In the genomic region with DNA sequence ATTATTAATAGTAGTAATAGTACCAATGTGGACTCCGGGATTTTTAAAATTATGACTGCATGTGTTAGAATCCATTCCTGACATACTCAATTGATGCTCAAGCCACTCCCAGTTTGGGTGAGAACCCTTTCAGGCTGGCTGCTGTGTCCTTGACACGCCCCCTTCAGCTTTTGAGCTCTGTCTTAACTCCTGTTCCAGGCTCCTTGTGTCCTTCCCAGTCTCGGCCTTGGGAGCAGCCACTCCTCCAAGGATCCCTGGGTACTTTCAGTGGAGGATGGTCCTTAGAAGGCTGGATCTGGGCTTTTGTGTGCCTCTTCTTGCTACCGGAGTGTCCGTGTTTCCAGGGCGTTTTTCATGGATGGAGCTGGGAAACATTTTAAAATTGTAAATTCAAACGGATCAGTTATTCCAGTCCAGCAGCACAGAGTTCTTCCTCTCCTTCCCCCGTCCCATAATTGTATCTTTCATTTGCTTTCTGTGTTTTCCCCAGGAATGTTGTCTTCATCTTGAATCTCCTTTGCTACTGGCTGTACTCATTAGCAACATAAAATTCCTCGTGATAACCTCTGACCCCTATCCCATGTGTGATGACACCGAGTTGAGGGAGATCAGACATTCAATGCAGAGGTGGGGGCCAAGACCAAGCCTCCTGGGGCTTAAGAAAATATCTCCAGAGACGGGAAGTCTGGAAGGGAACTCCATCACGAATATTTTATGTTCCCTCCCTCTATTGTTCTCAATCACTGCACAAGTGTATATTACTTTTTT, we compare ENCODE assay signal across 8 cellular contexts. TPM values are rescaled to one million over a fixed set of nuclear protein-coding genes. Genes with fewer than 3 reads are reported as not detected.
A peak's percentile ranks its signal among the peaks of the same experiment; 100 is the strongest.
DNase-seq lines count a peak whose midpoint lies in the region; ATAC-seq, FAIRE-seq and TF ChIP-seq lines count a peak whose summit lies in the region.

No MANE protein-coding gene starts in this region.

- H3K9me3 ChIP-seq in K562 (replicated peaks; ENCODE audit: control insufficient read depth, insufficient read depth, low read depth, low read length), result no peaks in the 10 kb centered on the region

- H3K9ac ChIP-seq in K562 (ENCODE audit: insufficient read depth in 1 of 2, low read depth in 2 of 2, low read length in 2 of 2), result peak overlapping the region; percentile 50 to 86; a peak in 2 of 4 replicates
- H3K9ac ChIP-seq in mesendoderm (ENCODE audit: low read length), result peak overlapping the region; percentile 22

- H3K79me2 ChIP-seq in K562 (ENCODE audit: control insufficient read depth, insufficient read depth, low read length) (peaks cover 56% of the 10 kb centered on the region), mesendoderm (ENCODE audit: control insufficient read depth, insufficient read depth, low read length) (peaks cover 10% of the 10 kb centered on the region)

- TF ChIP-seq CTCF in K562 (IDR thresholded peaks at IDR 0.05 in 2 of 3, conservative IDR thresholded peaks at IDR 0.05 in 1 of 3; ENCODE audit: insufficient read depth in 2 of 3, low read depth in 1 of 3, low read length in 3 of 3), result no peak

- H2AFZ ChIP-seq in K562 (ENCODE audit: low read depth, low read length), result peak overlapping the region; percentile 69

- ATAC-seq in stimulated activated naive CD8-positive, alpha-beta T cell treated with anti-CD3 and anti-CD28 coated beads, Interleukin-15, Interleukin-2, amounts not matched to agents 100 U/mL and 50 U/mL, for 24 hours, result no peak
- 0 out of 3 replicates have a peak, but pooled peaks have one; percentile 20 for ATAC-seq in K562
- ATAC-seq in HG03378 (IDR thresholded peaks at IDR 0.05; ENCODE audit: unreplicated experiment), result no peak
- ATAC-seq in HG02884 (IDR thresholded peaks at IDR 0.05; ENCODE audit: unreplicated experiment), result no peak

- H3K36me3 Mint-ChIP-seq in stimulated activated naive CD8-positive, alpha-beta T cell treated with anti-CD3 and anti-CD28 coated beads, Interleukin-15, Interleukin-2, amounts not matched to agents 100 ng/mL and 50 ng/mL, for 24 hours (ENCODE audit: low read depth), result peaks cover 41% of the 10 kb centered on the region

- BruUV-seq in K562 (replicated peaks; lab: Mats Ljungman, UMichigan), result no TSS peak

- no peak for TF ChIP-seq POLR2A in K562 (conservative IDR thresholded peaks at IDR 0.05)

- H3K27ac ChIP-seq in K562 (ENCODE audit: extremely low read depth, low read depth, low read length) (peak overlapping the region; percentile 62), mesendoderm (ENCODE audit: low read depth, low read length) (no peak overlapping the region)

- no peak overlapping the region for H3K18ac ChIP-seq in mesendoderm (ENCODE audit: low read length)

- H4K8ac ChIP-seq in mesendoderm (ENCODE audit: low read depth, low read length), result no peak overlapping the region

- H3K4me2 ChIP-seq in K562 (ENCODE audit: insufficient read depth, low read length) (peak overlapping the region; percentile 64), mesendoderm (ENCODE audit: low read length) (no peak overlapping the region)

- 33% methylated on average over 11 of the region's 12 CpGs for WGBS in K562 (ENCODE audit: insufficient coverage, low coverage, missing lambda C conversion rate)
- no CpG with 5 or more reads among the region's 12 CpGs for WGBS in mesendoderm (ENCODE audit: extremely low coverage, insufficient coverage, low lambda C conversion rate)

- no peak overlapping the region for H2BK120ac ChIP-seq in mesendoderm (ENCODE audit: low read depth, low read length)

- H3K23ac ChIP-seq in mesendoderm (ENCODE audit: low read length), result no peak overlapping the region

- H3K27me3 Mint-ChIP-seq in stimulated activated naive CD8-positive, alpha-beta T cell treated with anti-CD3 and anti-CD28 coated beads, Interleukin-15, Interleukin-2, amounts not matched to agents 100 ng/mL and 50 ng/mL, for 24 hours, result no peaks in the 10 kb centered on the region

- peak overlapping the region; percentile 39 for H3K4me3 Mint-ChIP-seq in stimulated activated naive CD8-positive, alpha-beta T cell treated with anti-CD3 and anti-CD28 coated beads, Interleukin-15, Interleukin-2, amounts not matched to agents 100 ng/mL and 50 ng/mL, for 24 hours

- no peak for TF ChIP-seq EP300 in K562 (IDR thresholded peaks at IDR 0.05; ENCODE audit: low read length)

- POLR2A ChIA-PET in K562 (lab: Yijun Ruan, JAX), result interaction anchor here (1.0 to 2.9 kb wide), 3 partner anchors 10 to 14 kb away, joined by 3 to 38 read pairs (median 4); no protein-coding TSS in a partner anchor

- H3K79me1 ChIP-seq in mesendoderm (ENCODE audit: low read length), result peaks cover 11% of the 10 kb centered on the region

- TF ChIP-seq RAD21 in K562 (CRISPR knock-in tag; conservative IDR thresholded peaks at IDR 0.05 in 1 of 2, IDR thresholded peaks at IDR 0.05 in 1 of 2), result no peak

- CTCF ChIA-PET in K562 (lab: Yijun Ruan, JAX; ENCODE audit: low intra/inter-chr PET ratio), result no interaction called here

- no peak overlapping the region for H3K4ac ChIP-seq in mesendoderm (ENCODE audit: low read depth, low read length)

- H4K5ac ChIP-seq in mesendoderm (ENCODE audit: low read length), result no peak overlapping the region

- in situ Hi-C loops in K562 (cut with MboI), result no loop called here

- intact Hi-C loops in K562 (cut with micrococcal nuclease), result loop anchor here (5.0 kb wide), 1 partner anchor 75 kb away; the partner anchor contains the start of gene RBM17

- H3K36me3 ChIP-seq in K562 (ENCODE audit: control insufficient read depth, insufficient read depth, low read length), result peaks cover 27% of the 10 kb centered on the region
- no peaks in the 10 kb centered on the region for H3K36me3 ChIP-seq in mesendoderm (ENCODE audit: control insufficient read depth, insufficient read depth, low read length)

- FAIRE-seq in K562 (lab: Jason Lieb, UNC), result peak; percentile 23

- no peak overlapping the region for H3K56ac ChIP-seq in mesendoderm (ENCODE audit: low read length)

- DNase-seq in stimulated activated naive CD8-positive, alpha-beta T cell treated with anti-CD3 and anti-CD28 coated beads, Interleukin-15, Interleukin-2, amounts not matched to agents 100 U/mL and 50 U/mL, for 24 hours, result no peak
- DNase-seq in K562 (ENCODE audit: extremely low read depth in 1 of 4, low spot score in 3 of 4), result peak in 3 of 4 experiments; percentile 48 to 61 (median 50)
- DNase-seq in mesendoderm, result peak; percentile 78
- no peak for DNase-seq in mesenteric fat pad (ENCODE audit: low spot score)
- DNase-seq in NOMO-1 treated with DMSO at 0.1 percent for 48 hours (lab: John Stamatoyannopoulos, UW; ENCODE audit: unreplicated experiment), result no peak

- H3K4me1 Mint-ChIP-seq in stimulated activated naive CD8-positive, alpha-beta T cell treated with anti-CD3 and anti-CD28 coated beads, Interleukin-15, Interleukin-2, amounts not matched to agents 100 ng/mL and 50 ng/mL, for 24 hours (ENCODE audit: low read depth), result peaks cover 58% of the 10 kb centered on the region

- no peak overlapping the region for H2AK5ac ChIP-seq in mesendoderm (ENCODE audit: low read length)

- H3K27ac Mint-ChIP-seq in stimulated activated naive CD8-positive, alpha-beta T cell treated with anti-CD3 and anti-CD28 coated beads, Interleukin-15, Interleukin-2, amounts not matched to agents 100 ng/mL and 50 ng/mL, for 24 hours, result peak overlapping the region; percentile 2

- no peak overlapping the region for H2BK5ac ChIP-seq in mesendoderm (ENCODE audit: low read length)

- H3K27me3 ChIP-seq in K562 (ENCODE audit: control insufficient read depth in 2 of 2, insufficient read depth in 2 of 2, low read length in 2 of 2) (no peaks in the 10 kb centered on the region), mesendoderm (ENCODE audit: insufficient read depth, low read length, poor library complexity) (no peaks in the 10 kb centered on the region)

- peak overlapping the region; percentile 80; the same call in 1 of the 2 replicates for H3K4me3 ChIP-seq in K562
- H3K4me3 ChIP-seq in mesendoderm (ENCODE audit: low read length), result no peak overlapping the region

- peaks cover 8% of the 10 kb centered on the region for H3K9me1 ChIP-seq in K562 (ENCODE audit: control insufficient read depth, insufficient read depth, low read length)

- peaks cover 11% of the 10 kb centered on the region for H4K20me1 ChIP-seq in K562 (replicated peaks; ENCODE audit: control insufficient read depth, insufficient read depth, low read length)

- no peaks in the 10 kb centered on the region for H3K9me3 Mint-ChIP-seq in stimulated activated naive CD8-positive, alpha-beta T cell treated with anti-CD3 and anti-CD28 coated beads, Interleukin-15, Interleukin-2, amounts not matched to agents 100 ng/mL and 50 ng/mL, for 24 hours

- no peak overlapping the region for H2BK15ac ChIP-seq in mesendoderm (replicated peaks; ENCODE audit: low read depth)

- H3K4me1 ChIP-seq in K562 (replicated peaks in 1 of 2; ENCODE audit: control insufficient read depth in 2 of 2, insufficient read depth in 2 of 2, low read length in 2 of 2) (peaks cover 19 to 33% of the 10 kb centered on the region in 2 experiments), mesendoderm (ENCODE audit: control insufficient read depth, low read depth, low read length) (peaks cover 1% of the 10 kb centered on the region)

RNA-seq across cellular contexts. Expression of gene PFKFB3, which starts 40.0 kb away (rescaled TPM):
- total RNA-seq in K562 (2011; cell fraction: chromatin; rRNA removed; ENCODE audit: low replicate concordance), result 25.5 and 39.0 TPM in 2 replicates
- 19.2 and 20.8 TPM in 2 replicates for total RNA-seq in K562 (2011; cell fraction: nucleolus; rRNA removed)
- total RNA-seq in K562 (2011; cell fraction: nucleoplasm; rRNA removed), result 15.2 and 16.8 TPM in 2 replicates
- total RNA-seq in K562 (2014; rRNA removed) (7.1 and 8.7 TPM in 2 replicates), K562 (2014; rRNA removed; fragmentation: Illumina TruSeq; extraction: Trizol) (7.3 and 8.5 TPM in 2 replicates), K562 (2015; rRNA removed; fragmentation: Illumina TruSeq; extraction: Trizol) (7.8 and 8.5 TPM in 2 replicates), K562 (2021) (21.1 and 21.6 TPM in 2 replicates), mesenteric fat pad (441 TPM)
- polyA plus RNA-seq in K562 (2011; rRNA removed) (7.8 and 11.2 TPM in 2 replicates), K562 (2014; fragmentation: Illumina TruSeq; extraction: Trizol) (15.0 TPM in 2 replicates), K562 (2014; fragmentation: Nextera tagmentation; extraction: Ambion mirVana) (under 1 TPM; 0.46 to 0.73 TPM), K562 (2014; rRNA removed) (8.4 and 10.4 TPM in 2 replicates)
- polyA plus RNA-seq in K562 (2011; cell fraction: cytosol; rRNA removed), result 8.6 and 13.1 TPM in 2 replicates
- 17.4 and 21.2 TPM in 2 replicates for polyA plus RNA-seq in K562 (2011; cell fraction: nucleus; rRNA removed)
- polyA plus RNA-seq in K562 (2012), result 9.6 and 10.0 TPM in 2 replicates
- 9.6 and 9.7 TPM in 2 replicates for polyA minus RNA-seq in K562 (2011; rRNA and poly(A)+ RNA removed)
- 5.0 TPM in 2 replicates for polyA minus RNA-seq in K562 (2011; cell fraction: cytosol; rRNA and poly(A)+ RNA removed)
- 7.9 and 14.4 TPM in 2 replicates for polyA minus RNA-seq in K562 (2011; cell fraction: nucleus; rRNA and poly(A)+ RNA removed)
- 18.7 TPM for polyA plus RNA-seq in mesendoderm (2013, experiment 1 of 2)
- 18.7 TPM for polyA plus RNA-seq in mesendoderm (2013, experiment 2 of 2)

Comparison
In these comparisons a context has a peak if more than half of its experiments do, and no peak if none do; other contexts are left out.
1. DNase-seq: peak in K562 (3 of 4) and mesendoderm (single experiment); none in stimulated activated naive CD8-positive, alpha-beta T cell treated with anti-CD3 and anti-CD28 coated beads, Interleukin-15, Interleukin-2, amounts not matched to agents 100 U/mL and 50 U/mL, for 24 hours (single experiment), mesenteric fat pad (single experiment) and NOMO-1 treated with DMSO at 0.1 percent for 48 hours (single experiment).
2. RNA of gene PFKFB3, which starts 40.0 kb away (total RNA-seq): 441 TPM in mesenteric fat pad (single experiment); 7.1 to 39.0 TPM in K562; every median in the first group is over 10 times any median in the second.